Comparison of ENCODE assay signal across 11 cellular contexts in the genomic region with DNA sequence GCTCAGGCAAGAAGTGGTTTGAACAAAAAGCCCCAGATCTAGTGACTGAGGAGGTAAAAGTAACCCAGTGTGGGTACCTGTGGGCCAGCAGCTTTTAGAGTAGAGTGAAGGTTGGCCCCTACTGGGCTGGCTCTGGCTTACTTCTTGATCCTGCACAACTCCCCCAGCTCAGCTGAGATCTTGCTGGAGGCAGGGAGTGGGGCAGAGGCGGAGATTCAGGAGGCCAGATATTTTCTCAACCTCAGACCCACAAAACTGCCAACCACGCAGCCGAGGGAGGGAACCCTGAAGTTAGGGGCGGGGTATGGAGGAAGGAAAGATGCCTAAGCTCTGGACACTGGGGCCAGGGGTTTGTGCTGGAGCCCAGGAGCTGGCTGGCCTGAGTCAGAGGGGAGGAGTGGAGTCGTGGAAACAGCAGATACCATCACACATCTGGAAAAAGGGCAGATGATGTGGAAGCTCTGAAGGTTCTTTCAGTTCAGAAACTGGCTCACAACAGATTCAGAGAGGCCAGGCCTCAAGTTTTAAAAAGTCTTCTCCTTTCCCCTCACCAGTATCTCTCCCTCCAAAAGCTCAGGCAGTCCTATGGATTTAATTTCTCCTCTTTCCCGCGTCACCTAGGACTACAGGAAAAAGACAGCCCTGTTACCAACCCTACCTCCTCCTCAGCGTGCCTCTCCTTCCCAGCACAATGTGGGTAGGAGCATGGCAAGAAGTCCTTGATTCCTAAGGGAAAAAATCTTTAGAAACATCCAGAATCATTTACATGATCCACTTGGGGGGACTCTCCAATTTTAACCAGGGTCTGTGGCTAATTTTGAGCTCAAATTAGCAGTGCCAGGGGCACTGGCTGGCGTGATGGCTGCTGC. TPM values are rescaled to one million over a fixed set of nuclear protein-coding genes. Genes with fewer than 3 reads are reported as not detected.
DNase-seq lines count a peak whose midpoint lies in the region; ATAC-seq, FAIRE-seq and TF ChIP-seq lines count a peak whose summit lies in the region.
"Had no signal": no experiment of that assay in that cellular context is flagged by ENCODE, and none has a peak within 500 bp of the region (broad histone marks: within the 10 kb centered on the region; RNA-seq: fewer than 3 reads in every experiment).

No MANE protein-coding gene starts in this region.

- DNase-seq in A549 (ENCODE audit: low read depth in 1 of 2, low spot score in 1 of 2) = no peak
- DNase-seq in H9 = no peak
- DNase-seq in mesothelial cell of epicardium (ENCODE audit: low spot score in 2 of 2, unreplicated experiment in 2 of 2) = no peak
- no peak for DNase-seq in GM19238 (ENCODE audit: insufficient read length, low spot score)
- no peak for DNase-seq in DMS79 treated with DMSO at 0.1 percent for 48 hours (lab: John Stamatoyannopoulos, UW)
- DNase-seq: activated T-cell treated with anti-CD3 and anti-CD28 coated beads, Interleukin-2, amount 50 U/mL, for 4 hours; NCI-H69 had no signal

- H4K5ac ChIP-seq in H9 (ENCODE audit: insufficient read length, low read depth, low read length) = no peak overlapping the region

- TF ChIP-seq EP300 in A549 (IDR thresholded peaks at IDR 0.05) = no peak

- H2AK5ac ChIP-seq in H9 (ENCODE audit: insufficient read length, low read length) = no peak overlapping the region

- H3K9me3 Mint-ChIP-seq in H9 (no peaks in the 10 kb centered on the region), mesothelial cell of epicardium (no peaks in the 10 kb centered on the region)
- H3K9me3 Mint-ChIP-seq: activated T-cell treated with anti-CD3 and anti-CD28 coated beads, Interleukin-2, amount 50 U/mL, for 4 hours had no signal

- no peak for TF ChIP-seq POLR2A in A549 (IDR thresholded peaks at IDR 0.05; ENCODE audit: low read length)

- H3K4ac ChIP-seq in H9 (ENCODE audit: low read depth, low read length) = no peak overlapping the region

- no peaks in the 10 kb centered on the region for H4K20me1 ChIP-seq in H9 (ENCODE audit: control insufficient read depth, insufficient read depth, insufficient read length)

- no peak overlapping the region for H3K56ac ChIP-seq in H9 (ENCODE audit: insufficient read length, low read depth, low read length)

- H3K79me1 ChIP-seq in H9 (ENCODE audit: insufficient read depth, low read depth, low read length, poor library complexity, severe bottlenecking) = no peaks in the 10 kb centered on the region

- H3K4me2 ChIP-seq in A549 = peak overlapping the region; percentile 59; the same call in 2 of the 3 replicates
- no peak overlapping the region for H3K4me2 ChIP-seq in H9 (ENCODE audit: insufficient read depth, insufficient read length, low read length)

- CTCF ChIA-PET in A549 (lab: Yijun Ruan, JAX) = interaction anchor here (0.6 to 30.4 kb wide), 6 partner anchors 87 to 173 kb away, joined by 3 to 1025 read pairs (median 8); partner anchors contain the start of gene PHF12

- H2BK12ac ChIP-seq in H9 (ENCODE audit: insufficient read length, low read depth, low read length) = no peak overlapping the region

- H3K4me1 ChIP-seq in A549 = peaks cover 32% of the 10 kb centered on the region
- peaks cover 10% of the 10 kb centered on the region; the same call in 1 of the 2 replicates for H3K4me1 ChIP-seq in H9 (ENCODE audit: insufficient read depth, low read length)

- H3K27me3 Mint-ChIP-seq in H9 (ENCODE audit: low read depth) (no peaks in the 10 kb centered on the region), mesothelial cell of epicardium (ENCODE audit: low read depth) (no peaks in the 10 kb centered on the region)

- no peak overlapping the region for H3K23ac ChIP-seq in H9 (ENCODE audit: insufficient read length, low read depth, low read length)

- POLR2A ChIA-PET in A549 (lab: Yijun Ruan, JAX) = interaction anchor here (0.6 to 1.5 kb wide), 2 partner anchors 162 to 184 kb away, joined by 4 to 5 read pairs; partner anchors contain the start of gene NUFIP2

- H3K79me2 ChIP-seq in H9 (ENCODE audit: insufficient read depth, low read length) = no peaks in the 10 kb centered on the region

- H3K27ac ChIP-seq in A549 (peak overlapping the region in 1 of 2 experiments; percentile 81; a peak in 3 of 6 replicates), H9 (ENCODE audit: insufficient read length, low read depth, low read length) (no peak overlapping the region), angular gyrus (ENCODE audit: low read depth, low read length) (peak overlapping the region; percentile 79)

- H3T11ph ChIP-seq in H9 (ENCODE audit: low read length) = no peak overlapping the region

- H3K18ac ChIP-seq in H9 (ENCODE audit: insufficient read length, low read depth, low read length) = no peak overlapping the region

- H3K27ac Mint-ChIP-seq in H9 = peak overlapping the region; percentile 69 to 96 (median 83); a peak in 4 of 7 replicates
- H3K27ac Mint-ChIP-seq in mesothelial cell of epicardium = peak overlapping the region; percentile 26

- H3K9ac ChIP-seq in H9 (ENCODE audit: extremely low read depth, insufficient read length, low read length) = no peak overlapping the region

- no peak for TF ChIP-seq RAD21 in A549 (conservative IDR thresholded peaks at IDR 0.05 in 1 of 2, IDR thresholded peaks at IDR 0.05 in 1 of 2)

- H2BK15ac ChIP-seq in H9 (ENCODE audit: low read depth, low read length) = no peak overlapping the region

- no peak overlapping the region for H2AFZ ChIP-seq in H9 (ENCODE audit: low read length)

- no peaks in the 10 kb centered on the region for H3K9me3 ChIP-seq in A549
- H3K9me3 ChIP-seq in H9 (ENCODE audit: control insufficient read depth, low read depth, low read length) = no peaks in the 10 kb centered on the region

- H3K27me3 ChIP-seq in H9 (ENCODE audit: insufficient read depth, low read length) = no peaks in the 10 kb centered on the region

- H2BK5ac ChIP-seq in H9 (ENCODE audit: insufficient read length, low read length) = no peak overlapping the region

- H3K4me3 Mint-ChIP-seq in H9 = no peak overlapping the region
- no peak overlapping the region for H3K4me3 Mint-ChIP-seq in mesothelial cell of epicardium
- H3K4me3 Mint-ChIP-seq: activated T-cell treated with anti-CD3 and anti-CD28 coated beads, Interleukin-2, amount 50 U/mL, for 4 hours had no signal

- H3K14ac ChIP-seq in H9 (ENCODE audit: insufficient read depth, low read length) = no peak overlapping the region

- ATAC-seq in A549 (peak in 1 of 2 experiments; percentile 35; a peak in 3 of 6 replicates), GM18858 (IDR thresholded peaks at IDR 0.05; ENCODE audit: unreplicated experiment) (no peak), GM21423 (IDR thresholded peaks at IDR 0.05; ENCODE audit: unreplicated experiment) (no peak)

- peaks cover 32 to 46% of the 10 kb centered on the region in 2 experiments for H3K4me1 Mint-ChIP-seq in H9
- peaks cover 5% of the 10 kb centered on the region for H3K4me1 Mint-ChIP-seq in mesothelial cell of epicardium

- H4K8ac ChIP-seq in H9 (replicated peaks; ENCODE audit: insufficient read length, low read depth, low read length) = no peak overlapping the region

- no peak for FAIRE-seq in A549 (lab: Jason Lieb, UNC)
- FAIRE-seq: keratinocyte had no signal

- no peak overlapping the region for H2BK20ac ChIP-seq in H9 (ENCODE audit: low read depth, low read length, poor library complexity, severe bottlenecking)

- H3K36me3 Mint-ChIP-seq in H9 (ENCODE audit: insufficient read depth in 1 of 3, low read depth in 3 of 3) = no peaks in the 10 kb centered on the region; a peak in 1 of 7 replicates
- peaks cover 2% of the 10 kb centered on the region for H3K36me3 Mint-ChIP-seq in mesothelial cell of epicardium

- H4K91ac ChIP-seq in H9 (ENCODE audit: insufficient read length, low read depth, low read length) = no peak overlapping the region

- TF ChIP-seq CTCF in A549 (IDR thresholded peaks at IDR 0.05) (no peak), H9 (conservative IDR thresholded peaks at IDR 0.05) (no peak), mesothelial cell of epicardium (IDR thresholded peaks at IDR 0.05; ENCODE audit: unreplicated experiment) (no peak)

- H2BK120ac ChIP-seq in H9 (ENCODE audit: low read depth, low read length, poor library complexity, severe bottlenecking) = no peak overlapping the region

- no peaks in the 10 kb centered on the region for H3K23me2 ChIP-seq in H9 (ENCODE audit: insufficient read length, low read depth, low read length, poor library complexity, severe bottlenecking)

- H3K4me3 ChIP-seq in A549 = no peak overlapping the region

- 81% methylated on average over 9 of the region's 9 CpGs for WGBS in A549 (ENCODE audit: missing lambda C conversion rate)
- WGBS in H9 (ENCODE audit: extremely low coverage, insufficient read length, low lambda C conversion rate) = no CpG with 5 or more reads among the region's 9 CpGs

TF ChIP-seq in A549, 52 proteins besides CTCF, POLR2A, EP300 and RAD21 (continues in another document):
- TF ChIP-seq ATOH8 (CRISPR knock-in tag; IDR thresholded peaks at IDR 0.05; ENCODE audit: low read depth) (no peak), MAX (IDR thresholded peaks at IDR 0.05) (no peak), TP53 (CRISPR knock-in tag; IDR thresholded peaks at IDR 0.05) (no peak), CHD4 (IDR thresholded peaks at IDR 0.05; ENCODE audit: borderline replicate concordance) (no peak), NR3C1 (IDR thresholded peaks at IDR 0.05) (no peak), GATA3 (IDR thresholded peaks at IDR 0.05; ENCODE audit: borderline replicate concordance) (no peak), CEBPB (IDR thresholded peaks at IDR 0.05) (no peak)

RNA-seq across cellular contexts. Expression of gene MYO18A, which starts 48.1 kb away (rescaled TPM):
- polyA plus RNA-seq in A549 (2011; rRNA removed) (12.3 and 26.3 TPM in 2 replicates), A549 (2017; fragmentation: RNase III; extraction: RNeasy Plus Mini Kit Qiagen cat#74134 plus additional on column Dnase treatment) (22.4 to 29.7 TPM (median 28.4 TPM) in 3 replicates)
- 8.3 and 9.9 TPM in 2 replicates for polyA plus RNA-seq in A549 (2012; cell fraction: cytosol; rRNA removed)
- 37.5 and 46.4 TPM in 2 replicates for polyA plus RNA-seq in A549 (2012; cell fraction: nucleus; rRNA removed)
- 47.9 and 52.2 TPM in 2 replicates for polyA minus RNA-seq in A549 (2011; rRNA and poly(A)+ RNA removed)
- total RNA-seq in H9 (2021) (20.8 and 21.6 TPM in 2 replicates), mesothelial cell of epicardium (55.0 to 58.4 TPM (median 56.8 TPM) in 3 replicates)
